In genomic region chr18:62812242-62812641, GRCh38 we compare ENCODE assay signal across 27 cellular contexts.
DNase-seq lines count a peak whose midpoint lies in the region; ATAC-seq, FAIRE-seq and TF ChIP-seq lines count a peak whose summit lies in the region.
"Had no signal": no experiment of that assay in that cellular context is flagged by ENCODE, and none has a peak within 500 bp of the region (broad histone marks: within the 10 kb centered on the region; RNA-seq: fewer than 3 reads in every experiment).

No MANE protein-coding gene starts in this region.

- TF ChIP-seq CTCF in astrocyte (IDR thresholded peaks at IDR 0.05; ENCODE audit: insufficient read depth, low read depth, low read length) (no peak), hepatocyte (IDR thresholded peaks at IDR 0.05; ENCODE audit: poor library complexity) (no peak), pancreas (IDR thresholded peaks at IDR 0.05) (no peak)

- ATAC-seq in pancreas (peak; percentile 57 to 75 (median 68)), GM18858 (IDR thresholded peaks at IDR 0.05; ENCODE audit: unreplicated experiment) (no peak), HG02973 (IDR thresholded peaks at IDR 0.05; ENCODE audit: unreplicated experiment) (no peak)
- ATAC-seq: activated CD8-positive, alpha-beta T cell treated with anti-CD3 and anti-CD28 coated beads, Interleukin-2, amount 10 ng/mL, durations not matched to agents 7 days and 5 days; gastrocnemius medialis; stimulated activated naive CD8-positive, alpha-beta T cell treated with anti-CD3 and anti-CD28 coated beads, Interleukin-15, amount 100 ng/mL, for 72 hours; T-cell had no signal

- H3K9me3 ChIP-seq in astrocyte (ENCODE audit: insufficient read depth, low read depth, low read length) = no peaks in the 10 kb centered on the region
- no peaks in the 10 kb centered on the region for H3K9me3 ChIP-seq in hepatocyte (ENCODE audit: low read depth)
- H3K9me3 ChIP-seq in pancreas = no peaks in the 10 kb centered on the region
- H3K9me3 ChIP-seq: gastrocnemius medialis, tibial nerve had no signal

- no peaks in the 10 kb centered on the region for H3K36me3 ChIP-seq in astrocyte (ENCODE audit: insufficient read depth, low read length)
- no peaks in the 10 kb centered on the region for H3K36me3 ChIP-seq in hepatocyte (replicated peaks; ENCODE audit: insufficient read depth, low read depth)
- no peaks in the 10 kb centered on the region for H3K36me3 ChIP-seq in pancreas
- H3K36me3 ChIP-seq: gastrocnemius medialis, tibial nerve had no signal

- no peak for FAIRE-seq in astrocyte (lab: Jason Lieb, UNC)
- no peak for FAIRE-seq in pancreas (lab: Jason Lieb, UNC)
- FAIRE-seq: keratinocyte, TTC549 had no signal

- H3K27ac Mint-ChIP-seq in astrocyte (ENCODE audit: unreplicated experiment) = peak overlapping the region; percentile 41
- H3K27ac Mint-ChIP-seq: activated CD8-positive, alpha-beta T cell treated with anti-CD3 and anti-CD28 coated beads, Interleukin-2, amount 10 ng/mL, durations not matched to agents 7 days and 5 days; stimulated activated naive CD8-positive, alpha-beta T cell treated with anti-CD3 and anti-CD28 coated beads, Interleukin-15, amount 100 ng/mL, for 72 hours; T-cell had no signal

- DNase-seq in ELR (ENCODE audit: low read depth) (peak; percentile 8), astrocyte (ENCODE audit: low read depth) (peak; percentile 30), hepatocyte (ENCODE audit: low spot score) (peak; percentile 71), pancreas (no peak), HK-2 (ENCODE audit: unreplicated experiment) (no peak), SKM-1 treated with dmso at 0.1 percent for 144 hours (lab: John Stamatoyannopoulos, UW; ENCODE audit: unreplicated experiment) (no peak)
- DNase-seq: activated CD4-positive, alpha-beta T cell treated with anti-CD3 and anti-CD28 coated beads for 1 hour; activated CD8-positive, alpha-beta T cell treated with anti-CD3 and anti-CD28 coated beads, Interleukin-2, amount 10 ng/mL, durations not matched to agents 7 days and 5 days; central memory CD4-positive, alpha-beta T cell; erythroblast; gastrocnemius medialis; NCI-H146; NCI-H2171 treated with DMSO at 0.1 percent for 48 hours; NCI-H774; nucleus accumbens; retina; stimulated activated CD4-positive, alpha-beta T cell treated with anti-CD3 and anti-CD28 coated beads, Interleukin-12 subunit alpha, Interleukin-12 subunit beta, amount 100 ng/mL, for 4 hours; stimulated activated naive CD8-positive, alpha-beta T cell treated with anti-CD3 and anti-CD28 coated beads, Interleukin-15, amount 100 ng/mL, for 72 hours; T-cell had no signal

- H3K4me1 ChIP-seq in astrocyte (ENCODE audit: insufficient read depth, low read length) (peaks cover 7% of the 10 kb centered on the region), hepatocyte (ENCODE audit: insufficient read depth) (peaks cover 44% of the 10 kb centered on the region), pancreas (peaks cover 18 to 30% (median 24%) of the 10 kb centered on the region in 3 donors)

- H3K9me2 ChIP-seq in hepatocyte (replicated peaks; ENCODE audit: insufficient read depth) = no peaks in the 10 kb centered on the region

- no peaks in the 10 kb centered on the region for H3K27me3 Mint-ChIP-seq in astrocyte (ENCODE audit: low read depth, unreplicated experiment)
- H3K27me3 Mint-ChIP-seq: IgD-negative memory B cell; stimulated activated naive CD8-positive, alpha-beta T cell treated with anti-CD3 and anti-CD28 coated beads, Interleukin-15, amount 100 ng/mL, for 72 hours; T-cell had no signal

- no peak overlapping the region for H3K9ac ChIP-seq in astrocyte (ENCODE audit: low read length)
- H3K9ac ChIP-seq: BLaER1 had no signal

- no peak overlapping the region for H3K4me2 ChIP-seq in astrocyte (ENCODE audit: low read length)
- peak overlapping the region; percentile 47 for H3K4me2 ChIP-seq in hepatocyte

- no peak overlapping the region for H3K27ac ChIP-seq in astrocyte (ENCODE audit: low read depth, low read length)
- peak overlapping the region; percentile 90 for H3K27ac ChIP-seq in hepatocyte
- H3K27ac ChIP-seq in pancreas = peak overlapping the region in 2 of 4 donors; percentile 19 to 60
- H3K27ac ChIP-seq: BLaER1, gastrocnemius medialis, tibial nerve had no signal

- H3K27me3 ChIP-seq in astrocyte (ENCODE audit: insufficient read depth, low read length) (no peaks in the 10 kb centered on the region), hepatocyte (no peaks in the 10 kb centered on the region), pancreas (no peaks in the 10 kb centered on the region)
- H3K27me3 ChIP-seq: BLaER1, gastrocnemius medialis, tibial nerve had no signal

- no peak overlapping the region for H3K4me3 Mint-ChIP-seq in astrocyte (ENCODE audit: unreplicated experiment)
- H3K4me3 Mint-ChIP-seq: activated CD8-positive, alpha-beta T cell treated with anti-CD3 and anti-CD28 coated beads, Interleukin-2, amount 10 ng/mL, durations not matched to agents 7 days and 5 days; IgD-negative memory B cell; stimulated activated naive CD8-positive, alpha-beta T cell treated with anti-CD3 and anti-CD28 coated beads, Interleukin-15, amount 100 ng/mL, for 72 hours; T-cell had no signal

- H2AFZ ChIP-seq in astrocyte (ENCODE audit: low read depth, low read length) (no peak overlapping the region), hepatocyte (no peak overlapping the region)

- WGBS in hepatocyte (ENCODE audit: low lambda C conversion rate, missing lambda C conversion rate) = 35% methylated on average over 3 of the region's 3 CpGs
- WGBS in pancreas, 2 donors = 48 to 49% methylated on average over 3 of the region's 3 CpGs

- H3K36me3 Mint-ChIP-seq in astrocyte (ENCODE audit: low read depth, unreplicated experiment) = no peaks in the 10 kb centered on the region
- H3K36me3 Mint-ChIP-seq: IgD-negative memory B cell, T-cell had no signal

- intact Hi-C loops in pancreas (cut with DNase I) = no loop called here

- peaks cover 14% of the 10 kb centered on the region for H3K79me2 ChIP-seq in astrocyte (ENCODE audit: insufficient read depth, low read length)
- peaks cover 55% of the 10 kb centered on the region for H3K79me2 ChIP-seq in hepatocyte

- no peak overlapping the region for H3K4me3 ChIP-seq in astrocyte (ENCODE audit: insufficient read depth, low read depth, low read length)
- no peak overlapping the region for H3K4me3 ChIP-seq in hepatocyte
- no peak overlapping the region for H3K4me3 ChIP-seq in pancreas
- H3K4me3 ChIP-seq: BLaER1, gastrocnemius medialis, lung, tibial nerve had no signal

- H4K20me1 ChIP-seq in astrocyte (ENCODE audit: insufficient read depth, low read length) (no peaks in the 10 kb centered on the region), hepatocyte (ENCODE audit: insufficient read depth, poor library complexity, severe bottlenecking) (no peaks in the 10 kb centered on the region)

- H3K4me1 Mint-ChIP-seq in astrocyte (ENCODE audit: low read depth, unreplicated experiment) = peaks cover 52% of the 10 kb centered on the region

- no peaks in the 10 kb centered on the region for H3K9me3 Mint-ChIP-seq in astrocyte (ENCODE audit: unreplicated experiment)
- H3K9me3 Mint-ChIP-seq: stimulated activated naive CD8-positive, alpha-beta T cell treated with anti-CD3 and anti-CD28 coated beads, Interleukin-15, amount 100 ng/mL, for 72 hours; T-cell had no signal

Comparison
In these comparisons a context has a peak if more than half of its experiments do, and no peak if none do; other contexts are left out.
1. DNase-seq: peak in ELR (single experiment), astrocyte (single experiment) and hepatocyte (single experiment); none in pancreas (0 of 6), HK-2 (single experiment) and SKM-1 treated with dmso at 0.1 percent for 144 hours (single experiment).
2. ATAC-seq: peak in pancreas (4 of 4); none in GM18858 (single experiment) and HG02973 (single experiment).